8 cellular contexts compared by ENCODE assay signal in genomic region chr9:75087279-75087823, GRCh38. TPM values are rescaled to one million over a fixed set of nuclear protein-coding genes. Genes with fewer than 3 reads are reported as not detected.
A peak's percentile ranks its signal among the peaks of the same experiment; 100 is the strongest.
DNase-seq lines count a peak whose midpoint lies in the region; ATAC-seq, FAIRE-seq and TF ChIP-seq lines count a peak whose summit lies in the region.

No MANE protein-coding gene starts in this region.

- no peaks in the 10 kb centered on the region for H4K20me1 ChIP-seq in K562 (replicated peaks; ENCODE audit: control insufficient read depth, insufficient read depth, low read length)

- intact Hi-C loops in K562 (cut with micrococcal nuclease), result loop anchor here (5.0 kb wide), 2 partner anchors 60 to 100 kb away; partner anchors contain the start of gene CARNMT1
- intact Hi-C loops in kidney (cut with DNase I), result no loop called here

- TF ChIP-seq RAD21 in K562 (CRISPR knock-in tag; conservative IDR thresholded peaks at IDR 0.05 in 1 of 2, IDR thresholded peaks at IDR 0.05 in 1 of 2), result no peak

- 1% methylated on average over 20 of the region's 20 CpGs for WGBS in K562 (ENCODE audit: insufficient coverage, low coverage, missing lambda C conversion rate)

- H3K79me2 ChIP-seq in K562 (ENCODE audit: control insufficient read depth, insufficient read depth, low read length), result peaks cover 28% of the 10 kb centered on the region

- no peaks in the 10 kb centered on the region for H3K9me1 ChIP-seq in K562 (ENCODE audit: control insufficient read depth, insufficient read depth, low read length)

- H3K36me3 ChIP-seq in SK-N-MC (ENCODE audit: insufficient read depth, low read length) (no peaks in the 10 kb centered on the region), K562 (ENCODE audit: control insufficient read depth, insufficient read depth, low read length) (no peaks in the 10 kb centered on the region), kidney (ENCODE audit: control insufficient read depth in 1 of 2, insufficient read depth in 2 of 2, low read length in 2 of 2) (peaks cover 0 to 2% of the 10 kb centered on the region in 2 donors)

- H3K9ac ChIP-seq in SK-N-MC (ENCODE audit: insufficient read length) (peak overlapping the region; percentile 53), K562 (ENCODE audit: insufficient read depth in 1 of 2, low read depth in 2 of 2, low read length in 2 of 2) (peak overlapping the region; percentile 70 to 91), kidney (ENCODE audit: low read length in 2 of 2) (peak overlapping the region; percentile 76 to 85)

- peak overlapping the region; percentile 99 for H3K4me3 ChIP-seq in SK-N-MC
- H3K4me3 ChIP-seq in K562, result peak overlapping the region; percentile 86
- peak overlapping the region; percentile 82 to 95 for H3K4me3 ChIP-seq in kidney (ENCODE audit: low read length in 2 of 2)

- no peaks in the 10 kb centered on the region for H3K27me3 ChIP-seq in K562 (ENCODE audit: control insufficient read depth in 2 of 2, insufficient read depth in 2 of 2, low read length in 2 of 2)

- DNase-seq in SK-N-MC (ENCODE audit: low read depth, low spot score) (peak; percentile 28), K562 (ENCODE audit: extremely low read depth in 1 of 4, low spot score in 3 of 4) (no peak), kidney (no peak), ecto neural progenitor cell (ENCODE audit: low spot score) (no peak)
- peak; percentile 50 for DNase-seq in stimulated activated CD4-positive, alpha-beta T cell treated with anti-CD3 and anti-CD28 coated beads, Interleukin-4, amount 100 ng/mL, for 24 hours

- TF ChIP-seq POLR2A in K562 (conservative IDR thresholded peaks at IDR 0.05), result no peak

- in situ Hi-C loops in K562 (cut with MboI), result no loop called here

- H3K9me3 ChIP-seq in SK-N-MC (ENCODE audit: low read depth, low read length) (no peaks in the 10 kb centered on the region), K562 (replicated peaks; ENCODE audit: control insufficient read depth, insufficient read depth, low read depth, low read length) (no peaks in the 10 kb centered on the region), kidney (ENCODE audit: control insufficient read depth in 1 of 2, low read length in 2 of 2) (no peaks in the 10 kb centered on the region)

- TF ChIP-seq CTCF in C4-2B (conservative IDR thresholded peaks at IDR 0.05), result peak; percentile 12
- TF ChIP-seq CTCF in K562 (IDR thresholded peaks at IDR 0.05 in 2 of 3, conservative IDR thresholded peaks at IDR 0.05 in 1 of 3; ENCODE audit: insufficient read depth in 2 of 3, low read depth in 1 of 3, low read length in 3 of 3), result no peak
- TF ChIP-seq CTCF in kidney (IDR thresholded peaks at IDR 0.05; ENCODE audit: borderline replicate concordance, extremely low read depth, insufficient read depth), result no peak

- H3K4me2 ChIP-seq in K562 (ENCODE audit: insufficient read depth, low read length), result peak overlapping the region; percentile 82

- POLR2A ChIA-PET in K562 (lab: Yijun Ruan, JAX), result interaction anchor here (0.6 to 1.0 kb wide), 2 partner anchors 15 to 59 kb away, joined by 4 to 5 read pairs; partner anchors contain the start of gene CARNMT1

- H2AFZ ChIP-seq in K562 (ENCODE audit: low read depth, low read length), result peak overlapping the region; percentile 90

- TF ChIP-seq EP300 in K562 (IDR thresholded peaks at IDR 0.05; ENCODE audit: low read length), result no peak

- H3K4me1 ChIP-seq in K562 (replicated peaks in 1 of 2; ENCODE audit: control insufficient read depth in 2 of 2, insufficient read depth in 2 of 2, low read length in 2 of 2) (peaks cover 16 to 28% of the 10 kb centered on the region in 2 experiments; a peak in 4 of 5 replicates), kidney (ENCODE audit: control insufficient read depth in 1 of 2, insufficient read depth in 1 of 2, low read depth in 1 of 2, low read length in 2 of 2) (peaks cover 29 to 32% of the 10 kb centered on the region in 2 donors)

- ATAC-seq in GM18909 (IDR thresholded peaks at IDR 0.05; ENCODE audit: poor library complexity, unreplicated experiment), result peak; percentile 36
- peak; percentile 31 for ATAC-seq in HG03439 (IDR thresholded peaks at IDR 0.05; ENCODE audit: unreplicated experiment)
- ATAC-seq in K562, result no peak

- FAIRE-seq in K562 (lab: Jason Lieb, UNC) (peak; percentile 23), kidney (lab: Jason Lieb, UNC) (no peak)

- CTCF ChIA-PET in K562 (lab: Yijun Ruan, JAX; ENCODE audit: low intra/inter-chr PET ratio), result no interaction called here

- H3K27ac ChIP-seq in C4-2B (peak overlapping the region; percentile 82), SK-N-MC (no peak overlapping the region), K562 (ENCODE audit: extremely low read depth, low read depth, low read length) (peak overlapping the region; percentile 75), kidney (ENCODE audit: low read depth in 2 of 2, low read length in 2 of 2) (peak overlapping the region; percentile 92 to 97)

- BruUV-seq in K562 (replicated peaks; lab: Mats Ljungman, UMichigan), result TSS peak; percentile 69

TF ChIP-seq in K562, 482 proteins besides CTCF, POLR2A, EP300 and RAD21:
- no peak for TF ChIP-seq EHMT2 (IDR thresholded peaks at IDR 0.05)
- TF ChIP-seq CREB1 (IDR thresholded peaks at IDR 0.05), result 0 out of 2 replicates have a peak, but pooled peaks have one; percentile 8
- TF ChIP-seq CREB1 (CRISPR knock-in tag; IDR thresholded peaks at IDR 0.05), result no peak
- peak; percentile 2; the same call in 1 of the 2 replicates for TF ChIP-seq MYC (IDR thresholded peaks at IDR 0.05; ENCODE audit: low read depth, low read length)
- no peak for TF ChIP-seq MYC (CRISPR knock-in tag; IDR thresholded peaks at IDR 0.05; ENCODE audit: borderline replicate concordance, low read depth)
- TF ChIP-seq TBP (optimal IDR thresholded peaks at IDR 0.05; ENCODE audit: low read depth, low read length), result peak; percentile 11
TF ChIP-seq in K562: peak in this region for 3.

RNA-seq across cellular contexts. Expression of gene NMRK1, which starts 0.6 kb away (rescaled TPM):
- total RNA-seq in K562 (2011; cell fraction: chromatin; rRNA removed; ENCODE audit: low replicate concordance), result 4.2 and 6.2 TPM in 2 replicates
- total RNA-seq in K562 (2011; cell fraction: nucleolus; rRNA removed), result 2.2 and 5.0 TPM in 2 replicates
- 2.7 and 5.5 TPM in 2 replicates for total RNA-seq in K562 (2011; cell fraction: nucleoplasm; rRNA removed)
- total RNA-seq in K562 (2014; rRNA removed), result 1.2 and 2.0 TPM in 2 replicates
- 1.7 and 2.0 TPM in 2 replicates for total RNA-seq in K562 (2014; rRNA removed; fragmentation: Illumina TruSeq; extraction: Trizol)
- 1.1 and 1.9 TPM in 2 replicates for total RNA-seq in K562 (2015; rRNA removed; fragmentation: Illumina TruSeq; extraction: Trizol)
- total RNA-seq in K562 (2021), result 2.8 and 3.0 TPM in 2 replicates
- polyA plus RNA-seq in K562 (2011; rRNA removed), result 3.5 and 5.0 TPM in 2 replicates
- polyA plus RNA-seq in K562 (2011; cell fraction: cytosol; rRNA removed), result 1.2 and 2.1 TPM in 2 replicates
- polyA plus RNA-seq in K562 (2011; cell fraction: nucleus; rRNA removed), result 4.0 and 7.1 TPM in 2 replicates
- 2.4 and 4.1 TPM in 2 replicates for polyA plus RNA-seq in K562 (2012)
- 1.1 and 1.9 TPM in 2 replicates for polyA plus RNA-seq in K562 (2014; fragmentation: Illumina TruSeq; extraction: Trizol)
- polyA plus RNA-seq in K562 (2014; fragmentation: Nextera tagmentation; extraction: Ambion mirVana), result 1 to 10 TPM; 1.3 to 2.0 TPM
- polyA plus RNA-seq in K562 (2014; rRNA removed), result 1.1 and 2.3 TPM in 2 replicates
- polyA minus RNA-seq in K562 (2011; rRNA and poly(A)+ RNA removed), result 1.4 and 1.9 TPM in 2 replicates
- not detected in 2 replicates for polyA minus RNA-seq in K562 (2011; cell fraction: cytosol; rRNA and poly(A)+ RNA removed)
- polyA minus RNA-seq in K562 (2011; cell fraction: nucleus; rRNA and poly(A)+ RNA removed), result 1.9 and 5.0 TPM in 2 replicates
- 42.3 TPM for total RNA-seq in kidney
- polyA plus RNA-seq in kidney (ENCODE audit: insufficient read depth, low read depth, low replicate concordance), result 67.8 TPM

RNA-seq across cellular contexts. Expression of gene OSTF1, which starts 1.0 kb away (rescaled TPM):
- 1.7 and 2.1 TPM in 2 replicates for total RNA-seq in K562 (2011; cell fraction: chromatin; rRNA removed; ENCODE audit: low replicate concordance)
- 1.0 and 1.6 TPM in 2 replicates for total RNA-seq in K562 (2011; cell fraction: nucleolus; rRNA removed)
- total RNA-seq in K562 (2011; cell fraction: nucleoplasm; rRNA removed), result 1.5 and 1.8 TPM in 2 replicates
- total RNA-seq in K562 (2014; rRNA removed), result 20.2 and 22.7 TPM in 2 replicates
- 24.3 and 26.8 TPM in 2 replicates for total RNA-seq in K562 (2014; rRNA removed; fragmentation: Illumina TruSeq; extraction: Trizol)
- total RNA-seq in K562 (2015; rRNA removed; fragmentation: Illumina TruSeq; extraction: Trizol), result 35.4 and 37.3 TPM in 2 replicates
- 25.1 and 25.8 TPM in 2 replicates for total RNA-seq in K562 (2021)
- polyA plus RNA-seq in K562 (2011; rRNA removed), result 16.6 and 20.5 TPM in 2 replicates
- 6.5 and 10.2 TPM in 2 replicates for polyA plus RNA-seq in K562 (2011; cell fraction: cytosol; rRNA removed)
- 2.8 and 6.8 TPM in 2 replicates for polyA plus RNA-seq in K562 (2011; cell fraction: nucleus; rRNA removed)
- polyA plus RNA-seq in K562 (2012), result 33.5 and 38.3 TPM in 2 replicates
- 24.5 and 24.9 TPM in 2 replicates for polyA plus RNA-seq in K562 (2014; fragmentation: Illumina TruSeq; extraction: Trizol)
- 10 to 100 TPM; 15.0 to 23.0 TPM for polyA plus RNA-seq in K562 (2014; fragmentation: Nextera tagmentation; extraction: Ambion mirVana)
- 16.5 and 16.6 TPM in 2 replicates for polyA plus RNA-seq in K562 (2014; rRNA removed)
- polyA minus RNA-seq in K562 (2011; rRNA and poly(A)+ RNA removed), result 52.6 and 53.0 TPM in 2 replicates
- polyA minus RNA-seq in K562 (2011; cell fraction: cytosol; rRNA and poly(A)+ RNA removed), result 15.8 and 23.3 TPM in 2 replicates
- 2.2 and 6.3 TPM in 2 replicates for polyA minus RNA-seq in K562 (2011; cell fraction: nucleus; rRNA and poly(A)+ RNA removed)
- 52.7 TPM for total RNA-seq in kidney
- polyA plus RNA-seq in kidney (ENCODE audit: insufficient read depth, low read depth, low replicate concordance), result 42.8 TPM

RNA-seq across cellular contexts. Expression of gene CARNMT1, which starts 59.3 kb away (rescaled TPM):
- 9.7 and 29.8 TPM in 2 replicates for total RNA-seq in K562 (2011; cell fraction: chromatin; rRNA removed; ENCODE audit: low replicate concordance)
- 4.5 and 5.5 TPM in 2 replicates for total RNA-seq in K562 (2011; cell fraction: nucleolus; rRNA removed)
- total RNA-seq in K562 (2011; cell fraction: nucleoplasm; rRNA removed), result 7.6 and 11.0 TPM in 2 replicates
- total RNA-seq in K562 (2014; rRNA removed) (15.6 and 22.7 TPM in 2 replicates), K562 (2014; rRNA removed; fragmentation: Illumina TruSeq; extraction: Trizol) (20.4 and 22.7 TPM in 2 replicates), K562 (2015; rRNA removed; fragmentation: Illumina TruSeq; extraction: Trizol) (16.5 and 16.8 TPM in 2 replicates), K562 (2021) (20.3 and 21.3 TPM in 2 replicates), kidney (17.2 TPM)
- polyA plus RNA-seq in K562 (2011; rRNA removed) (7.7 and 12.4 TPM in 2 replicates), K562 (2014; fragmentation: Illumina TruSeq; extraction: Trizol) (11.9 and 14.2 TPM in 2 replicates), K562 (2014; fragmentation: Nextera tagmentation; extraction: Ambion mirVana) (1 to 10 TPM; 9.5 to 9.7 TPM), K562 (2014; rRNA removed) (10.3 and 10.7 TPM in 2 replicates), kidney (ENCODE audit: insufficient read depth, low read depth, low replicate concordance) (8.2 TPM)
- polyA plus RNA-seq in K562 (2011; cell fraction: cytosol; rRNA removed), result 3.1 and 5.4 TPM in 2 replicates
- polyA plus RNA-seq in K562 (2011; cell fraction: nucleus; rRNA removed), result 2.8 TPM in 2 replicates
- polyA plus RNA-seq in K562 (2012), result 6.1 and 7.8 TPM in 2 replicates
- 19.6 and 21.1 TPM in 2 replicates for polyA minus RNA-seq in K562 (2011; rRNA and poly(A)+ RNA removed)
- 7.7 and 14.0 TPM in 2 replicates for polyA minus RNA-seq in K562 (2011; cell fraction: cytosol; rRNA and poly(A)+ RNA removed)
- 7.3 and 14.7 TPM in 2 replicates for polyA minus RNA-seq in K562 (2011; cell fraction: nucleus; rRNA and poly(A)+ RNA removed)

Comparison
In these comparisons a context has a peak if more than half of its experiments do, and no peak if none do; other contexts are left out.
1. DNase-seq: peak in SK-N-MC (single experiment) and stimulated activated CD4-positive, alpha-beta T cell treated with anti-CD3 and anti-CD28 coated beads, Interleukin-4, amount 100 ng/mL, for 24 hours (single experiment); none in K562 (0 of 4), kidney (single experiment) and ecto neural progenitor cell (single experiment).
2. Peak in every context shown above with its lines, with median percentiles within 50 percentile points of each other: H3K4me3 ChIP-seq and H3K9ac ChIP-seq.